In the genomic region with DNA sequence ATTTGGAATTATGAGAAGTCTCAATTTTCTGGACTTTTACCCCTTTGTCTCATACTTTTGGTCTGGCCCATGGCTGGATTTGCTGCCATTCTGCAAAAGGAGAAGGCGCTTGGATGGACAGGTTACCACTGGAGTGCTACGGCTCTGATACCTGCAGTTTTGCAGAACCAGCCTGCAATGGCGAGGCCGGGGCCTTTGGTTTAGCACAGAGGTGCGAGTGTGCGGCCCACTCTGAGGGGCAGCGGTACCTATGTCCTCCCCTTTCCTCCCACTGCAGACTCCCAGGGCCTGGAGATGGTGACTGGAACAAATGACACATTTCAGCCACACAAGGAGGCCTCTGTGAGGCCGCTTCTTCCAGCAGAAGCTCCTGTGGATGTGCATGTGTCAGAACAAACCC, we compare ENCODE assay signal across 21 cellular contexts. TPM values are rescaled to one million over a fixed set of nuclear protein-coding genes. Genes with fewer than 3 reads are reported as not detected.
DNase-seq lines count a peak whose midpoint lies in the region; TF ChIP-seq lines count a peak whose summit lies in the region.
"Had no signal": no experiment of that assay in that cellular context is flagged by ENCODE, and none has a peak within 500 bp of the region (broad histone marks: within the 10 kb centered on the region; RNA-seq: fewer than 3 reads in every experiment).

No MANE protein-coding gene starts in this region.

- POLR2A ChIA-PET in HEK293T (lab: Yijun Ruan, JAX), result no interaction called here
- POLR2A ChIA-PET in CD4-positive, alpha-beta memory T cell (lab: Charles Lee; ENCODE audit: partially characterized antibody), result no interaction called here

- no peaks in the 10 kb centered on the region for H3K27me3 Mint-ChIP-seq in CD4-positive, alpha-beta memory T cell
- H3K27me3 Mint-ChIP-seq: B cell; CD4-positive, CD25-positive, alpha-beta regulatory T cell; CD8-positive, alpha-beta memory T cell had no signal

- peaks cover 57 to 70% of the 10 kb centered on the region in 2 donors for H3K36me3 Mint-ChIP-seq in CD4-positive, alpha-beta memory T cell

- H3K36me3 ChIP-seq in esophagus muscularis mucosa (peaks cover 36 to 99% (median 80%) of the 10 kb centered on the region in 4 donors), spleen (peaks cover 5 to 99% (median 66%) of the 10 kb centered on the region in 6 donors), tibial artery (peaks cover 60 to 90% (median 72%) of the 10 kb centered on the region in 3 donors)
- H3K36me3 ChIP-seq in CD4-positive, alpha-beta memory T cell (ENCODE audit: insufficient read depth, low read length), result peaks cover 54% of the 10 kb centered on the region

- no peak for TF ChIP-seq CTCF in esophagus muscularis mucosa (IDR thresholded peaks at IDR 0.05)
- TF ChIP-seq CTCF in spleen (IDR thresholded peaks at IDR 0.05 in 8 of 11, conservative IDR thresholded peaks at IDR 0.05 in 3 of 11), result no peak
- no peak for TF ChIP-seq CTCF in tibial artery (IDR thresholded peaks at IDR 0.05)

- no peak for TF ChIP-seq POLR2A in esophagus muscularis mucosa (IDR thresholded peaks at IDR 0.05; ENCODE audit: low read depth)
- no peak for TF ChIP-seq POLR2A in spleen (IDR thresholded peaks at IDR 0.05)

- H3K4me1 ChIP-seq in esophagus muscularis mucosa, result no peaks in the 10 kb centered on the region
- H3K4me1 ChIP-seq in spleen, result no peaks in the 10 kb centered on the region
- no peaks in the 10 kb centered on the region for H3K4me1 ChIP-seq in tibial artery
- H3K4me1 ChIP-seq in CD4-positive, alpha-beta memory T cell (ENCODE audit: insufficient read depth, low read length), result no peaks in the 10 kb centered on the region
- H3K4me1 ChIP-seq: BLaER1 had no signal

- H3K9me3 Mint-ChIP-seq in CD4-positive, alpha-beta memory T cell, result peaks cover 0 to 1% (median 0%) of the 10 kb centered on the region in 8 donors
- H3K9me3 Mint-ChIP-seq: CD4-positive, CD25-positive, alpha-beta regulatory T cell; CD8-positive, alpha-beta memory T cell had no signal

- intact Hi-C loops in esophagus muscularis mucosa (cut with DNase I) (no loop called here), spleen (cut with DNase I; ENCODE audit: low total_unique reads) (no loop called here), tibial artery (cut with DNase I; ENCODE audit: low total_unique reads) (no loop called here)
- intact Hi-C loops in CD4-positive, alpha-beta memory T cell (cut with micrococcal nuclease), result no loop called here

- no peaks in the 10 kb centered on the region for H3K27me3 ChIP-seq in esophagus muscularis mucosa
- H3K27me3 ChIP-seq in spleen (replicated peaks in 1 of 7), result no peaks in the 10 kb centered on the region
- no peaks in the 10 kb centered on the region for H3K27me3 ChIP-seq in tibial artery
- H3K27me3 ChIP-seq in CD4-positive, alpha-beta memory T cell (ENCODE audit: insufficient read depth, low read length), result no peaks in the 10 kb centered on the region
- H3K27me3 ChIP-seq: BLaER1 had no signal

- H3K4me3 Mint-ChIP-seq in CD4-positive, alpha-beta memory T cell, result no peak overlapping the region
- H3K4me3 Mint-ChIP-seq: B cell; CD4-positive, CD25-positive, alpha-beta regulatory T cell; CD8-positive, alpha-beta memory T cell had no signal

- no peak overlapping the region for H3K4me3 ChIP-seq in esophagus muscularis mucosa
- H3K4me3 ChIP-seq in spleen, result no peak overlapping the region
- H3K4me3 ChIP-seq in tibial artery, result no peak overlapping the region
- no peak overlapping the region for H3K4me3 ChIP-seq in CD4-positive, alpha-beta memory T cell (ENCODE audit: low read length in 2 of 2)
- H3K4me3 ChIP-seq: BLaER1, GM12878, GM23248 had no signal

- peak; percentile 33 for DNase-seq in activated CD8-positive, alpha-beta memory T cell treated with anti-CD3 and anti-CD28 coated beads for 24 hours
- DNase-seq in activated CD8-positive, alpha-beta memory T cell treated with anti-CD3 and anti-CD28 coated beads, Interleukin-2, amount 50 U/mL, for 4 hours, result no peak
- peak; percentile 17 for DNase-seq in esophagus muscularis mucosa (ENCODE audit: extremely low spot score)
- peak; percentile 55 for DNase-seq in spleen
- DNase-seq in HEK293T (ENCODE audit: extremely low spot score), result no peak
- DNase-seq in tibial artery, result no peak
- no peak for DNase-seq in CD4-positive, alpha-beta memory T cell
- DNase-seq: CD4-positive, CD25-positive, alpha-beta regulatory T cell; CD8-positive, alpha-beta memory T cell; DMS 273 treated with DMSO at 0.1 percent for 48 hours; DMS79; EL; GDM1; GM23248; H7; HCEC 1CT had no signal

- H3K9me3 ChIP-seq in esophagus muscularis mucosa (no peaks in the 10 kb centered on the region), spleen (no peaks in the 10 kb centered on the region), tibial artery (no peaks in the 10 kb centered on the region)
- H3K9me3 ChIP-seq in CD4-positive, alpha-beta memory T cell (ENCODE audit: control insufficient read depth in 1 of 2, low read length in 2 of 2), result no peaks in the 10 kb centered on the region
- H3K9me3 ChIP-seq: BLaER1 had no signal

- TF ChIP-seq EP300 in esophagus muscularis mucosa (IDR thresholded peaks at IDR 0.05), result no peak

- no peak overlapping the region for H3K27ac ChIP-seq in esophagus muscularis mucosa (replicated peaks in 1 of 4)
- H3K27ac ChIP-seq in spleen, result no peak overlapping the region
- H3K27ac ChIP-seq in tibial artery, result no peak overlapping the region
- no peak overlapping the region for H3K27ac ChIP-seq in CD4-positive, alpha-beta memory T cell (ENCODE audit: low read depth, low read length)
- H3K27ac ChIP-seq: 22Rv1, BLaER1, C4-2B, GM23248 had no signal

- 85% methylated on average over 8 of the region's 8 CpGs for WGBS in esophagus muscularis mucosa
- WGBS in spleen, 5 donors, result 84 to 98% (median 90%) methylated on average over 7 to 8 of the region's 8 CpGs

- H3K4me1 Mint-ChIP-seq in CD4-positive, alpha-beta memory T cell, result peaks cover 4 to 10% (median 6%) of the 10 kb centered on the region in 4 donors
- H3K4me1 Mint-ChIP-seq: B cell had no signal

- H3K27ac Mint-ChIP-seq in CD4-positive, alpha-beta memory T cell, result no peak overlapping the region
- H3K27ac Mint-ChIP-seq: B cell; CD4-positive, CD25-positive, alpha-beta regulatory T cell had no signal

- CTCF ChIA-PET in HEK293T (lab: Yijun Ruan, JAX), result no interaction called here
- CTCF ChIA-PET in CD4-positive, alpha-beta memory T cell (lab: Charles Lee; ENCODE audit: partially characterized antibody), result no interaction called here

TF ChIP-seq in HEK293T, 16 proteins besides CTCF, POLR2A, EP300 and RAD21:
- TF ChIP-seq ARNT (IDR thresholded peaks at IDR 0.05) (no peak), NFRKB (IDR thresholded peaks at IDR 0.05) (no peak)

RNA-seq across cellular contexts. Expression of gene ZNF777, which starts 11.9 kb away (rescaled TPM):
- total RNA-seq in esophagus muscularis mucosa (10 to 100 TPM in 3 of 4 donors, 1 to 10 TPM in 1; 6.6 to 17.4 (median 13.7) TPM), spleen (10 to 100 TPM in 5 of 7 donors, 1 to 10 TPM in 2; 9.3 to 12.6 (median 10.5) TPM)
- polyA plus RNA-seq in spleen, result 1 to 10 TPM; 3.4 to 7.7 (median 4.3) TPM
- total RNA-seq in CD4-positive, alpha-beta memory T cell, result 10 to 100 TPM; 15.9 to 16.8 TPM
- polyA plus RNA-seq in CD4-positive, alpha-beta memory T cell, result 1 to 10 TPM in 1 of 2 donors, under 1 TPM in 1; 0.19 to 3.7 TPM

RNA-seq across cellular contexts. Expression of gene ZNF746, which starts 48.6 kb away (rescaled TPM):
- 10 to 100 TPM; 20.9 to 28.7 (median 27.9) TPM for total RNA-seq in esophagus muscularis mucosa
- total RNA-seq in spleen, result 10 to 100 TPM; 27.4 to 46.5 (median 34.8) TPM
- 10 to 100 TPM in 1 of 3 donors, 1 to 10 TPM in 2; 6.1 to 12.5 (median 8.2) TPM for polyA plus RNA-seq in spleen
- 10 to 100 TPM; 25.2 to 25.6 TPM for total RNA-seq in CD4-positive, alpha-beta memory T cell
- polyA plus RNA-seq in CD4-positive, alpha-beta memory T cell, result 10 to 100 TPM in 1 of 2 donors, 1 to 10 TPM in 1; 3.7 to 14.5 TPM

Comparison
In these comparisons a context has a peak if more than half of its experiments do, and no peak if none do; other contexts are left out.
1. DNase-seq: peak in activated CD8-positive, alpha-beta memory T cell treated with anti-CD3 and anti-CD28 coated beads for 24 hours (single experiment), esophagus muscularis mucosa (single experiment) and spleen (single experiment); none in activated CD8-positive, alpha-beta memory T cell treated with anti-CD3 and anti-CD28 coated beads, Interleukin-2, amount 50 U/mL, for 4 hours (single experiment), HEK293T (single experiment), tibial artery (0 of 2) and CD4-positive, alpha-beta memory T cell (0 of 5).